39 cellular contexts compared by ENCODE assay signal in genomic region chr17:65408050-65408449, GRCh38.
"Had no signal": no experiment of that assay in that cellular context is flagged by ENCODE, and none has a peak within 500 bp of the region (broad histone marks: within the 10 kb centered on the region; RNA-seq: fewer than 3 reads in every experiment).

No MANE protein-coding gene starts in this region.

- ATAC-seq: activated CD4-positive, alpha-beta T cell treated with anti-CD3 and anti-CD28 coated beads for 36 hours; activated CD4-positive, CD25-positive, alpha-beta regulatory T cell treated with anti-CD3 and anti-CD28 coated beads, Interleukin-2, amount 50 U/mL, for 24 hours; activated CD8-positive, alpha-beta memory T cell treated with anti-CD3 and anti-CD28 coated beads, Interleukin-2, amount 10 ng/mL, durations not matched to agents 7 days and 5 days; activated CD8-positive, alpha-beta T cell treated with anti-CD3 and anti-CD28 coated beads, Interleukin-2, amount 10 ng/mL, durations not matched to agents 7 days and 5 days; activated naive CD8-positive, alpha-beta T cell treated with anti-CD3 and anti-CD28 coated beads, Interleukin-2, amount 50 U/mL, for 24 hours had no signal

- H3K4me1 ChIP-seq: ascending aorta had no signal

- H3K27ac ChIP-seq: ascending aorta, cardiac muscle cell, VCaP had no signal

- H3K4me1 Mint-ChIP-seq: activated CD4-positive, alpha-beta memory T cell treated with anti-CD3 and anti-CD28 coated beads, Interleukin-2, amount 10 ng/mL, durations not matched to agents 7 days and 5 days; activated CD4-positive, alpha-beta T cell treated with anti-CD3 and anti-CD28 coated beads for 36 hours; activated CD4-positive, alpha-beta T cell treated with anti-CD3 and anti-CD28 coated beads, Interleukin-2, amount 10 ng/mL, durations not matched to agents 7 days and 5 days; activated CD8-positive, alpha-beta memory T cell treated with anti-CD3 and anti-CD28 coated beads, Interleukin-2, amount 10 ng/mL, durations not matched to agents 7 days and 5 days; activated naive CD4-positive, alpha-beta T cell treated with anti-CD3 and anti-CD28 coated beads, Interleukin-2, amount 10 ng/mL, durations not matched to agents 7 days and 5 days; activated naive CD4-positive, alpha-beta T cell treated with anti-CD3 and anti-CD28 coated beads, Interleukin-2, amount 50 U/mL, for 24 hours; activated naive CD8-positive, alpha-beta T cell treated with anti-CD3 and anti-CD28 coated beads, Interleukin-2, amount 10 ng/mL, durations not matched to agents 7 days and 5 days; activated naive CD8-positive, alpha-beta T cell treated with anti-CD3 and anti-CD28 coated beads, Interleukin-2, amount 50 U/mL, for 24 hours; central memory CD8-positive, alpha-beta T cell had no signal

- H3K27ac Mint-ChIP-seq: activated CD4-positive, alpha-beta memory T cell treated with anti-CD3 and anti-CD28 coated beads, Interleukin-2, amount 10 ng/mL, durations not matched to agents 7 days and 5 days; activated CD4-positive, alpha-beta T cell treated with anti-CD3 and anti-CD28 coated beads for 36 hours; activated CD4-positive, alpha-beta T cell treated with anti-CD3 and anti-CD28 coated beads, Interleukin-2, amount 10 ng/mL, durations not matched to agents 7 days and 5 days; activated CD8-positive, alpha-beta memory T cell treated with anti-CD3 and anti-CD28 coated beads, Interleukin-2, amount 10 ng/mL, durations not matched to agents 7 days and 5 days; activated CD8-positive, alpha-beta T cell treated with anti-CD3 and anti-CD28 coated beads, Interleukin-2, amount 10 ng/mL, durations not matched to agents 7 days and 5 days; activated naive CD4-positive, alpha-beta T cell treated with anti-CD3 and anti-CD28 coated beads, Interleukin-2, amount 10 ng/mL, durations not matched to agents 7 days and 5 days; activated naive CD4-positive, alpha-beta T cell treated with anti-CD3 and anti-CD28 coated beads, Interleukin-2, amount 50 U/mL, for 24 hours; activated naive CD8-positive, alpha-beta T cell; activated naive CD8-positive, alpha-beta T cell treated with anti-CD3 and anti-CD28 coated beads, Interleukin-2, amount 10 ng/mL, durations not matched to agents 7 days and 5 days; activated naive CD8-positive, alpha-beta T cell treated with anti-CD3 and anti-CD28 coated beads, Interleukin-2, amount 50 U/mL, for 24 hours; activated T-cell treated with anti-CD3 and anti-CD28 coated beads, Interleukin-2, amount 50 U/mL, for 24 hours; activated T-helper 2 cell treated with anti-CD3 and anti-CD28 coated beads, Interferon-gamma antibody, Interleukin-2, Interleukin-4, amounts not matched to agents 10 μg/mL and 5 μg/mL and 100 μg/mL, durations not matched to agents 14 hours and 24 hours and 36 hours; brain; T-helper 1 cell treated with Interleukin-12 subunit alpha and Interleukin-12 subunit beta and Interleukin-4 antibody, amounts not matched to agents 30 μg/mL and 1 μg/mL, for 36 hours; T-helper 2 cell treated with Interferon-gamma antibody and Interleukin-4, amounts not matched to agents 5 μg/mL and 100 μg/mL, for 36 hours had no signal

- H3K27me3 Mint-ChIP-seq: activated CD4-positive, alpha-beta T cell treated with anti-CD3 and anti-CD28 coated beads for 36 hours; activated naive CD8-positive, alpha-beta T cell; activated naive CD8-positive, alpha-beta T cell treated with anti-CD3 and anti-CD28 coated beads, Interleukin-2, amount 10 ng/mL, durations not matched to agents 7 days and 5 days; brain had no signal

- DNase-seq: activated CD4-positive, alpha-beta memory T cell treated with anti-CD3 and anti-CD28 coated beads, Interleukin-2, amount 10 ng/mL, durations not matched to agents 7 days and 5 days; activated CD4-positive, alpha-beta T cell treated with anti-CD3 and anti-CD28 coated beads for 1 hour; activated CD4-positive, alpha-beta T cell treated with anti-CD3 and anti-CD28 coated beads for 36 hours; activated CD4-positive, alpha-beta T cell treated with anti-CD3 and anti-CD28 coated beads for 48 hours; activated CD4-positive, alpha-beta T cell treated with anti-CD3 and anti-CD28 coated beads, Interleukin-2, amount 10 ng/mL, durations not matched to agents 7 days and 5 days; activated CD4-positive, alpha-beta T cell treated with anti-CD3 and anti-CD28 coated beads, Interleukin-2, amount 50 U/mL, for 48 hours; activated CD4-positive, CD25-positive, alpha-beta regulatory T cell; activated CD8-positive, alpha-beta memory T cell treated with anti-CD3 and anti-CD28 coated beads for 24 hours; activated CD8-positive, alpha-beta memory T cell treated with anti-CD3 and anti-CD28 coated beads, Interleukin-2, amount 10 ng/mL, durations not matched to agents 7 days and 5 days; activated CD8-positive, alpha-beta memory T cell treated with anti-CD3 and anti-CD28 coated beads, Interleukin-2, amount 50 U/mL, for 48 hours; activated CD8-positive, alpha-beta T cell treated with anti-CD3 and anti-CD28 coated beads, Interleukin-2, amount 10 ng/mL, durations not matched to agents 7 days and 5 days; activated effector memory CD4-positive, alpha-beta T cell treated with Interleukin-2 at 50 U/mL for 16 hours; activated gamma-delta T cell; activated naive CD4-positive, alpha-beta T cell treated with anti-CD3 and anti-CD28 coated beads, Interleukin-2, amount 10 ng/mL, durations not matched to agents 7 days and 5 days; activated naive CD4-positive, alpha-beta T cell treated with Interleukin-2 at 50 U/mL for 16 hours; activated naive CD8-positive, alpha-beta T cell treated with anti-CD3 and anti-CD28 coated beads, Interleukin-2, amount 10 ng/mL, durations not matched to agents 7 days and 5 days; activated naive CD8-positive, alpha-beta T cell treated with anti-CD3 and anti-CD28 coated beads, Interleukin-2, amount 50 U/mL, for 24 hours; activated T-cell treated with anti-CD3 and anti-CD28 coated beads, Interleukin-2, amount 50 U/mL, for 24 hours; activated T-cell treated with anti-CD3 and anti-CD28 coated beads, Interleukin-2, amount 50 U/mL, for 48 hours; amygdala; anterior cingulate cortex; caudate nucleus; cerebellar nuclear complex; T-helper 1 cell; T-helper 2 cell; T-helper 9 cell had no signal

- FAIRE-seq: bronchial epithelial cell, TTC549 had no signal

- H3K36me3 Mint-ChIP-seq: activated CD8-positive, alpha-beta memory T cell treated with anti-CD3 and anti-CD28 coated beads, Interleukin-2, amount 10 ng/mL, durations not matched to agents 7 days and 5 days; activated naive CD4-positive, alpha-beta T cell treated with anti-CD3 and anti-CD28 coated beads, Interleukin-2, amount 10 ng/mL, durations not matched to agents 7 days and 5 days; activated naive CD4-positive, alpha-beta T cell treated with anti-CD3 and anti-CD28 coated beads, Interleukin-2, amount 50 U/mL, for 24 hours; activated naive CD8-positive, alpha-beta T cell; activated naive CD8-positive, alpha-beta T cell treated with anti-CD3 and anti-CD28 coated beads, Interleukin-2, amount 10 ng/mL, durations not matched to agents 7 days and 5 days; brain had no signal

- H3K4me3 Mint-ChIP-seq: activated CD4-positive, alpha-beta memory T cell treated with anti-CD3 and anti-CD28 coated beads, Interleukin-2, amount 10 ng/mL, durations not matched to agents 7 days and 5 days; activated CD4-positive, alpha-beta T cell treated with anti-CD3 and anti-CD28 coated beads for 36 hours; activated CD4-positive, alpha-beta T cell treated with anti-CD3 and anti-CD28 coated beads, Interleukin-2, amount 10 ng/mL, durations not matched to agents 7 days and 5 days; activated CD8-positive, alpha-beta memory T cell treated with anti-CD3 and anti-CD28 coated beads, Interleukin-2, amount 10 ng/mL, durations not matched to agents 7 days and 5 days; activated CD8-positive, alpha-beta T cell treated with anti-CD3 and anti-CD28 coated beads, Interleukin-2, amount 10 ng/mL, durations not matched to agents 7 days and 5 days; activated naive CD4-positive, alpha-beta T cell treated with anti-CD3 and anti-CD28 coated beads, Interleukin-2, amount 10 ng/mL, durations not matched to agents 7 days and 5 days; activated naive CD4-positive, alpha-beta T cell treated with anti-CD3 and anti-CD28 coated beads, Interleukin-2, amount 50 U/mL, for 24 hours; activated naive CD8-positive, alpha-beta T cell; activated naive CD8-positive, alpha-beta T cell treated with anti-CD3 and anti-CD28 coated beads, Interleukin-2, amount 10 ng/mL, durations not matched to agents 7 days and 5 days; activated naive CD8-positive, alpha-beta T cell treated with anti-CD3 and anti-CD28 coated beads, Interleukin-2, amount 50 U/mL, for 24 hours; activated T-cell treated with anti-CD3 and anti-CD28 coated beads, Interleukin-2, amount 50 U/mL, for 24 hours; brain; central memory CD8-positive, alpha-beta T cell; T-helper 1 cell treated with Interleukin-12 subunit alpha and Interleukin-12 subunit beta and Interleukin-4 antibody, amounts not matched to agents 30 μg/mL and 1 μg/mL, for 36 hours; T-helper 2 cell treated with Interferon-gamma antibody and Interleukin-4, amounts not matched to agents 5 μg/mL and 100 μg/mL, for 36 hours had no signal

- H3K4me3 ChIP-seq: ascending aorta, cardiac muscle cell had no signal

- H3K36me3 ChIP-seq: ascending aorta, cardiac muscle cell had no signal

- H3K9me3 Mint-ChIP-seq: activated CD4-positive, alpha-beta memory T cell treated with anti-CD3 and anti-CD28 coated beads, Interleukin-2, amount 10 ng/mL, durations not matched to agents 7 days and 5 days; activated CD4-positive, alpha-beta T cell treated with anti-CD3 and anti-CD28 coated beads, Interleukin-2, amount 10 ng/mL, durations not matched to agents 7 days and 5 days; activated naive CD4-positive, alpha-beta T cell treated with anti-CD3 and anti-CD28 coated beads, Interleukin-2, amount 10 ng/mL, durations not matched to agents 7 days and 5 days; activated naive CD4-positive, alpha-beta T cell treated with anti-CD3 and anti-CD28 coated beads, Interleukin-2, amount 50 U/mL, for 24 hours; activated naive CD8-positive, alpha-beta T cell treated with anti-CD3 and anti-CD28 coated beads, Interleukin-2, amount 50 U/mL, for 24 hours; activated T-helper 2 cell treated with anti-CD3 and anti-CD28 coated beads, Interferon-gamma antibody, Interleukin-2, Interleukin-4, amounts not matched to agents 10 μg/mL and 5 μg/mL and 100 μg/mL, durations not matched to agents 14 hours and 24 hours and 36 hours; central memory CD8-positive, alpha-beta T cell; T-helper 1 cell treated with Interleukin-12 subunit alpha and Interleukin-12 subunit beta and Interleukin-4 antibody, amounts not matched to agents 30 μg/mL and 1 μg/mL, for 36 hours; T-helper 2 cell treated with Interferon-gamma antibody and Interleukin-4, amounts not matched to agents 5 μg/mL and 100 μg/mL, for 36 hours had no signal

- H3K27me3 ChIP-seq: ascending aorta, cardiac muscle cell had no signal
